ENCODE assay signal across 8 cellular contexts in the genomic region with DNA sequence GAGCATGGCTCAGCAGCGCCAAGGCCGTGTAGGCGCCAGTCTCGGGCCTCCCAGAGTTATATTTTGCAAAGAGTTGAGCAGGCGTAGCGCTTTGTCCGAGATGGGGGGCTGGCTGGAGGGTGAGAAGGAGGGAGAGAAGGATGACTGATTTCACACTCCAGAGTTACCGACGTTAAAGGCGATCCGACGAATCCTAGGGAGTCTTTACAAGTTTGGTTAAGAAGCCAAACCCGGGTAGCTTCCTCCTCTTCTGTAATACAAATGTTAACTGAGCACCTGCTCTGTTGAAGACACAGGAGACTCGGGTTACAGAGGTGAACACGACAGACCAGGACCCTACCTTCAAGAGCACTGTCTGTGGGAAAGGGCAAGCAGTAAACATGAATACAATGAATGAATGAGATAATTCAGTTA. TPM values are rescaled to one million over a fixed set of nuclear protein-coding genes. Genes with fewer than 3 reads are reported as not detected.
DNase-seq lines count a peak whose midpoint lies in the region; ATAC-seq and TF ChIP-seq lines count a peak whose summit lies in the region.

No MANE protein-coding gene starts in this region.

- TF ChIP-seq CTCF in GM12865 (IDR thresholded peaks at IDR 0.05; ENCODE audit: insufficient read depth, low read depth, low read length, missing control alignments): peak; percentile 9
- TF ChIP-seq CTCF in epithelial cell of esophagus (IDR thresholded peaks at IDR 0.05; ENCODE audit: insufficient read depth, low read depth, low read length, missing control alignments): no peak

- no peak for ATAC-seq in GM18867 (IDR thresholded peaks at IDR 0.05; ENCODE audit: unreplicated experiment)
- ATAC-seq in HG02610 (IDR thresholded peaks at IDR 0.05; ENCODE audit: unreplicated experiment): no peak

- peaks cover 25% of the 10 kb centered on the region for H3K4me1 ChIP-seq in rectal smooth muscle tissue (ENCODE audit: control insufficient read depth, insufficient read depth, low read length)

- H3K9ac ChIP-seq in rectal smooth muscle tissue (ENCODE audit: low read length): peak overlapping the region; percentile 34

- no peaks in the 10 kb centered on the region for H3K27me3 ChIP-seq in rectal smooth muscle tissue (ENCODE audit: control insufficient read depth, insufficient read depth, low read length)

- peak overlapping the region; percentile 91 for H3K4me3 ChIP-seq in GM12865 (ENCODE audit: low read depth, low read length)
- H3K4me3 ChIP-seq in epithelial cell of esophagus (ENCODE audit: low read length): peak overlapping the region; percentile 92
- peak overlapping the region; percentile 84 for H3K4me3 ChIP-seq in rectal smooth muscle tissue (ENCODE audit: low read length)

- no peak for DNase-seq in GM12865 (ENCODE audit: low read depth)
- DNase-seq in NCI-H748 (lab: John Stamatoyannopoulos, UW; ENCODE audit: unreplicated experiment): peak; percentile 78
- DNase-seq in epithelial cell of esophagus (ENCODE audit: low read depth): no peak
- DNase-seq in mesenteric fat pad (ENCODE audit: low spot score): no peak
- DNase-seq in NCI-H128 (lab: John Stamatoyannopoulos, UW; ENCODE audit: unreplicated experiment): no peak

- peak overlapping the region; percentile 100 for H3K27ac ChIP-seq in rectal smooth muscle tissue (ENCODE audit: low read depth, low read length)

- no peaks in the 10 kb centered on the region for H3K36me3 ChIP-seq in rectal smooth muscle tissue (ENCODE audit: control insufficient read depth, insufficient read depth, low read length)

RNA-seq across cellular contexts. Expression of a gene that starts 0.8 kb away (rescaled TPM):
- total RNA-seq in mesenteric fat pad: 102 TPM

RNA-seq across cellular contexts. Expression of a gene that starts 3.7 kb away (rescaled TPM):
- total RNA-seq in mesenteric fat pad: not detected

RNA-seq across cellular contexts. Expression of a gene that starts 5.5 kb away (rescaled TPM):
- 72.5 TPM for total RNA-seq in mesenteric fat pad

RNA-seq across cellular contexts. Expression of a gene that starts 40.1 kb away (rescaled TPM):
- 6.8 TPM for total RNA-seq in mesenteric fat pad

RNA-seq across cellular contexts. Expression of a gene that starts 45.7 kb away (rescaled TPM):
- 2.4 TPM for total RNA-seq in mesenteric fat pad
